1 cellular context compared by ENCODE assay signal in the genomic region with DNA sequence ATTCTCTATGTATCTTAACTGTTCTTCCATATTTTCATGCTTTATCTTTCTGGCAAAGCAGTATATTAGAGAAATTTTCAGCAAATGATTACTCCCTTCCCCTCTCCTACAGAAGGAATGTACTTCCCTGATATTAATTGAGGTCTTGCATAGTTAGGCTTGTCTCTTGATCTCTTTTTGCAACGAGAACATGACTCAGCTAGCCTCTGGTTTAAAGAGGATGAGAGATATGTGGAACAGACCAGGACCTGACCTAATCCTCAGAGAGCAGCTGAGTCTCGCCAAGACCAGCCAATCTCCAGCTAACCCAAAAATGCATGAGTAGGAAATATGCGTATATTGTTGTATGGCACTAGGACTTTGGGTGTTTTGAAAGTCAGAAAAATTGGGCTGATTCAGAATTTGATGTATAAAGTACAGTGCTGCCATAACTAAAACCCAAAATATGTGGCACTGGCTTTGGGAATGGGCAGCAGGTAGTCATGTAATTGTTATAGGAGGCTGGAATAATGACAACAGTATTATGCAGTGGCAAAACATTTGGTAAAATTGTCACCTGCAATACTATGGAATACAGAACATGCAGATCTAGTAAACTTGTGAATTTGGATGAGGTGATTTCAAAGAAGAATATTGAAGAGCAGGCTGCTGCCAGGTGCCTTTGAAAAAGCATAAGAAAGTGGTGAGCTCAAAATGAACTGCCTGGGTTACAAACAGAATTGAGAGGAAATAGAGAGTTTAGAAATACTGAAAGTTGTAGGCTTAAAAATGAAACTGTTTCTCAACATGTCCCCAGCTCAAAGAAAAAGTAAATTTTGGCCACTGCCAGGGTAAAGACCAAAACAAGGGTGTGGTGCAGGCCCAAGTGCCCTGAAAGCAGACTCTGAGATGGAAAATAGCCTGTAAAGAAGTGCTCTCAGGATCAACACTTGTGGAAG.
TF ChIP-seq lines count a peak whose summit lies in the region.

No MANE protein-coding gene starts in this region.

TF ChIP-seq in K562, 482 proteins besides CTCF, POLR2A, EP300 and RAD21 (continued from another document):
- TF ChIP-seq, protein P1, sequence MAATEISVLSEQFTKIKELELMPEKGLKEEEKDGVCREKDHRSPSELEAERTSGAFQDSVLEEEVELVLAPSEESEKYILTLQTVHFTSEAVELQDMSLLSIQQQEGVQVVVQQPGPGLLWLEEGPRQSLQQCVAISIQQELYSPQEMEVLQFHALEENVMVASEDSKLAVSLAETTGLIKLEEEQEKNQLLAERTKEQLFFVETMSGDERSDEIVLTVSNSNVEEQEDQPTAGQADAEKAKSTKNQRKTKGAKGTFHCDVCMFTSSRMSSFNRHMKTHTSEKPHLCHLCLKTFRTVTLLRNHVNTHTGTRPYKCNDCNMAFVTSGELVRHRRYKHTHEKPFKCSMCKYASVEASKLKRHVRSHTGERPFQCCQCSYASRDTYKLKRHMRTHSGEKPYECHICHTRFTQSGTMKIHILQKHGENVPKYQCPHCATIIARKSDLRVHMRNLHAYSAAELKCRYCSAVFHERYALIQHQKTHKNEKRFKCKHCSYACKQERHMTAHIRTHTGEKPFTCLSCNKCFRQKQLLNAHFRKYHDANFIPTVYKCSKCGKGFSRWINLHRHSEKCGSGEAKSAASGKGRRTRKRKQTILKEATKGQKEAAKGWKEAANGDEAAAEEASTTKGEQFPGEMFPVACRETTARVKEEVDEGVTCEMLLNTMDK (IDR thresholded peaks at IDR 0.05; ENCODE audit: borderline replicate concordance, insufficient read depth, low read depth, low read length, poor library complexity, severe bottlenecking), result no peak
- TF ChIP-seq, protein P2, sequence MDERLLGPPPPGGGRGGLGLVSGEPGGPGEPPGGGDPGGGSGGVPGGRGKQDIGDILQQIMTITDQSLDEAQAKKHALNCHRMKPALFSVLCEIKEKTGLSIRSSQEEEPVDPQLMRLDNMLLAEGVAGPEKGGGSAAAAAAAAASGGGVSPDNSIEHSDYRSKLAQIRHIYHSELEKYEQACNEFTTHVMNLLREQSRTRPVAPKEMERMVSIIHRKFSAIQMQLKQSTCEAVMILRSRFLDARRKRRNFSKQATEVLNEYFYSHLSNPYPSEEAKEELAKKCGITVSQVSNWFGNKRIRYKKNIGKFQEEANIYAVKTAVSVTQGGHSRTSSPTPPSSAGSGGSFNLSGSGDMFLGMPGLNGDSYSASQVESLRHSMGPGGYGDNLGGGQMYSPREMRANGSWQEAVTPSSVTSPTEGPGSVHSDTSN (CRISPR knock-in tag; IDR thresholded peaks at IDR 0.05; ENCODE audit: low read depth), result no peak
- TF ChIP-seq, protein P2 (tag; conservative IDR thresholded peaks at IDR 0.05; ENCODE audit: low read depth), result 0 out of 2 replicates have a peak, but pooled peaks have one; percentile 10
- TF ChIP-seq NELFE (IDR thresholded peaks at IDR 0.05; ENCODE audit: insufficient read depth, insufficient read length), result no peak
- 0 out of 2 replicates have a peak, but pooled peaks have one; percentile 25 for TF ChIP-seq TEAD2 (tag; IDR thresholded peaks at IDR 0.05)
- peak in 1 of 2 experiments; percentile 76; a peak in 1 of 3 replicates for TF ChIP-seq CBX3 (IDR thresholded peaks at IDR 0.05; ENCODE audit: borderline replicate concordance in 1 of 2, low read length in 2 of 2)
- TF ChIP-seq, protein P3, sequence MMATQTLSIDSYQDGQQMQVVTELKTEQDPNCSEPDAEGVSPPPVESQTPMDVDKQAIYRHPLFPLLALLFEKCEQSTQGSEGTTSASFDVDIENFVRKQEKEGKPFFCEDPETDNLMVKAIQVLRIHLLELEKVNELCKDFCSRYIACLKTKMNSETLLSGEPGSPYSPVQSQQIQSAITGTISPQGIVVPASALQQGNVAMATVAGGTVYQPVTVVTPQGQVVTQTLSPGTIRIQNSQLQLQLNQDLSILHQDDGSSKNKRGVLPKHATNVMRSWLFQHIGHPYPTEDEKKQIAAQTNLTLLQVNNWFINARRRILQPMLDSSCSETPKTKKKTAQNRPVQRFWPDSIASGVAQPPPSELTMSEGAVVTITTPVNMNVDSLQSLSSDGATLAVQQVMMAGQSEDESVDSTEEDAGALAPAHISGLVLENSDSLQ (IDR thresholded peaks at IDR 0.05), result 0 out of 2 replicates have a peak, but pooled peaks have one; percentile 24
- TF ChIP-seq STAT5B (CRISPR knock-in tag; IDR thresholded peaks at IDR 0.05), result no peak
- no peak for TF ChIP-seq SRSF9 (IDR thresholded peaks at IDR 0.05; ENCODE audit: borderline replicate concordance, low read depth, low read length)
- peak; percentile 61; the same call in 1 of the 2 replicates for TF ChIP-seq POLR2AphosphoS5 (IDR thresholded peaks at IDR 0.05; ENCODE audit: control insufficient read depth, insufficient read depth, low read depth, low read length)
- no peak for TF ChIP-seq HCFC1 (IDR thresholded peaks at IDR 0.05; ENCODE audit: low read depth, low read length)
- peak; percentile 86 for TF ChIP-seq MAFG (tag; conservative IDR thresholded peaks at IDR 0.05)
- peak; percentile 80 for TF ChIP-seq CBFA2T2 (conservative IDR thresholded peaks at IDR 0.05)
- TF ChIP-seq KLF16 (IDR thresholded peaks at IDR 0.05), result peak; percentile 65; the same call in 1 of the 2 replicates
- no peak for TF ChIP-seq ZBTB26 (CRISPR knock-in tag; IDR thresholded peaks at IDR 0.05)
- 0 out of 2 replicates have a peak, but pooled peaks have one; percentile 27 for TF ChIP-seq NFE2L1 (tag; IDR thresholded peaks at IDR 0.05; ENCODE audit: borderline replicate concordance, low read depth)
- TF ChIP-seq, protein P4, sequence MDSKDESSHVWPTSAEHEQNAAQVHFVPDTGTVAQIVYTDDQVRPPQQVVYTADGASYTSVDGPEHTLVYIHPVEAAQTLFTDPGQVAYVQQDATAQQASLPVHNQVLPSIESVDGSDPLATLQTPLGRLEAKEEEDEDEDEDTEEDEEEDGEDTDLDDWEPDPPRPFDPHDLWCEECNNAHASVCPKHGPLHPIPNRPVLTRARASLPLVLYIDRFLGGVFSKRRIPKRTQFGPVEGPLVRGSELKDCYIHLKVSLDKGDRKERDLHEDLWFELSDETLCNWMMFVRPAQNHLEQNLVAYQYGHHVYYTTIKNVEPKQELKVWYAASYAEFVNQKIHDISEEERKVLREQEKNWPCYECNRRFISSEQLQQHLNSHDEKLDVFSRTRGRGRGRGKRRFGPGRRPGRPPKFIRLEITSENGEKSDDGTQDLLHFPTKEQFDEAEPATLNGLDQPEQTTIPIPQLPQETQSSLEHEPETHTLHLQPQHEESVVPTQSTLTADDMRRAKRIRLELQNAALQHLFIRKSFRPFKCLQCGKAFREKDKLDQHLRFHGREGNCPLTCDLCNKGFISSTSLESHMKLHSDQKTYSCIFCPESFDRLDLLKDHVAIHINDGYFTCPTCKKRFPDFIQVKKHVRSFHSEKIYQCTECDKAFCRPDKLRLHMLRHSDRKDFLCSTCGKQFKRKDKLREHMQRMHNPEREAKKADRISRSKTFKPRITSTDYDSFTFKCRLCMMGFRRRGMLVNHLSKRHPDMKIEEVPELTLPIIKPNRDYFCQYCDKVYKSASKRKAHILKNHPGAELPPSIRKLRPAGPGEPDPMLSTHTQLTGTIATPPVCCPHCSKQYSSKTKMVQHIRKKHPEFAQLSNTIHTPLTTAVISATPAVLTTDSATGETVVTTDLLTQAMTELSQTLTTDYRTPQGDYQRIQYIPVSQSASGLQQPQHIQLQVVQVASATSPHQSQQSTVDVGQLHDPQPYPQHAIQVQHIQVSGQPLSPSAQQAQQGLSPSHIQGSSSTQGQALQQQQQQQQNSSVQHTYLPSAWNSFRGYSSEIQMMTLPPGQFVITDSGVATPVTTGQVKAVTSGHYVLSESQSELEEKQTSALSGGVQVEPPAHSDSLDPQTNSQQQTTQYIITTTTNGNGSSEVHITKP (IDR thresholded peaks at IDR 0.05; ENCODE audit: partially characterized antibody), result peak; percentile 52
- TF ChIP-seq ARID3A (IDR thresholded peaks at IDR 0.05; ENCODE audit: borderline replicate concordance, low read depth, low read length), result peak; percentile 53; the same call in 1 of the 2 replicates
- peak; percentile 92 for TF ChIP-seq SMARCA4 (IDR thresholded peaks at IDR 0.05)
- peak in 1 of 2 experiments; percentile 26 for TF ChIP-seq AFF1 (IDR thresholded peaks at IDR 0.05; ENCODE audit: low read depth in 1 of 2, partially characterized antibody in 2 of 2)
- TF ChIP-seq, protein P5, sequence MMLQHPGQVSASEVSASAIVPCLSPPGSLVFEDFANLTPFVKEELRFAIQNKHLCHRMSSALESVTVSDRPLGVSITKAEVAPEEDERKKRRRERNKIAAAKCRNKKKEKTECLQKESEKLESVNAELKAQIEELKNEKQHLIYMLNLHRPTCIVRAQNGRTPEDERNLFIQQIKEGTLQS (IDR thresholded peaks at IDR 0.05), result peak; percentile 76
- TF ChIP-seq, protein P5 (CRISPR knock-in tag; conservative IDR thresholded peaks at IDR 0.05), result 0 out of 2 replicates have a peak, but pooled peaks have one; percentile 21
- no peak for TF ChIP-seq SIN3A (IDR thresholded peaks at IDR 0.05; ENCODE audit: borderline replicate concordance in 2 of 2, control insufficient read depth in 1 of 2, low read depth in 2 of 2, low read length in 2 of 2)
- no peak for TF ChIP-seq CCAR2 (IDR thresholded peaks at IDR 0.05; ENCODE audit: low read depth, low read length)
- TF ChIP-seq MEIS2 (IDR thresholded peaks at IDR 0.05; ENCODE audit: partially characterized antibody), result peak; percentile 54
- TF ChIP-seq, protein P6, sequence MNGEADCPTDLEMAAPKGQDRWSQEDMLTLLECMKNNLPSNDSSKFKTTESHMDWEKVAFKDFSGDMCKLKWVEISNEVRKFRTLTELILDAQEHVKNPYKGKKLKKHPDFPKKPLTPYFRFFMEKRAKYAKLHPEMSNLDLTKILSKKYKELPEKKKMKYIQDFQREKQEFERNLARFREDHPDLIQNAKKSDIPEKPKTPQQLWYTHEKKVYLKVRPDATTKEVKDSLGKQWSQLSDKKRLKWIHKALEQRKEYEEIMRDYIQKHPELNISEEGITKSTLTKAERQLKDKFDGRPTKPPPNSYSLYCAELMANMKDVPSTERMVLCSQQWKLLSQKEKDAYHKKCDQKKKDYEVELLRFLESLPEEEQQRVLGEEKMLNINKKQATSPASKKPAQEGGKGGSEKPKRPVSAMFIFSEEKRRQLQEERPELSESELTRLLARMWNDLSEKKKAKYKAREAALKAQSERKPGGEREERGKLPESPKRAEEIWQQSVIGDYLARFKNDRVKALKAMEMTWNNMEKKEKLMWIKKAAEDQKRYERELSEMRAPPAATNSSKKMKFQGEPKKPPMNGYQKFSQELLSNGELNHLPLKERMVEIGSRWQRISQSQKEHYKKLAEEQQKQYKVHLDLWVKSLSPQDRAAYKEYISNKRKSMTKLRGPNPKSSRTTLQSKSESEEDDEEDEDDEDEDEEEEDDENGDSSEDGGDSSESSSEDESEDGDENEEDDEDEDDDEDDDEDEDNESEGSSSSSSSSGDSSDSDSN (IDR thresholded peaks at IDR 0.05; ENCODE audit: borderline replicate concordance in 1 of 2, low read depth in 2 of 2, low read length in 2 of 2), result 0 out of 4 replicates have a peak, but pooled peaks of 1 of the 2 experiments have one; percentile 27
- no peak for TF ChIP-seq ZC3H8 (IDR thresholded peaks at IDR 0.05)
- peak; percentile 81 for TF ChIP-seq NCOR1 (IDR thresholded peaks at IDR 0.05)
